ENCODE assay signal across 6 cellular contexts in genomic region chr1:209978721-209979120, GRCh38. TPM values are rescaled to one million over a fixed set of nuclear protein-coding genes. Genes with fewer than 3 reads are reported as not detected.
"Had no signal": no experiment of that assay in that cellular context is flagged by ENCODE, and none has a peak within 500 bp of the region (broad histone marks: within the 10 kb centered on the region; RNA-seq: fewer than 3 reads in every experiment).

No MANE protein-coding gene starts in this region.

RNA-seq across cellular contexts. Expression of gene SYT14, which starts 40.7 kb away (rescaled TPM):
- total RNA-seq: left ventricle myocardium inferior, natural killer cell, posterior vena cava, spleen, subcutaneous adipose tissue, thoracic aorta had no signal
